In genomic region chr17:36643086-36643685, GRCh38 we compare ENCODE assay signal across 1 cellular context.
TF ChIP-seq lines count a peak whose summit lies in the region.

No MANE protein-coding gene starts in this region.

TF ChIP-seq in H1, 55 proteins besides CTCF, POLR2A, EP300 and RAD21:
- TF ChIP-seq JUND (IDR thresholded peaks at IDR 0.05; ENCODE audit: low read length) (no peak), MAX (IDR thresholded peaks at IDR 0.05) (no peak), CHD7 (IDR thresholded peaks at IDR 0.05; ENCODE audit: insufficient replicate concordance, low read length) (no peak), HDAC6 (IDR thresholded peaks at IDR 0.05; ENCODE audit: low read depth, low read length) (no peak), KDM5A (IDR thresholded peaks at IDR 0.05; ENCODE audit: low read length) (no peak), GTF2F1 (IDR thresholded peaks at IDR 0.05; ENCODE audit: borderline replicate concordance, low read depth, low read length) (no peak), TAF7 (optimal IDR thresholded peaks at IDR 0.05; ENCODE audit: borderline replicate concordance, low read depth, low read length) (no peak), PHF8 (conservative IDR thresholded peaks at IDR 0.05; ENCODE audit: low read depth, low read length) (no peak), HDAC2 (IDR thresholded peaks at IDR 0.05; ENCODE audit: borderline replicate concordance in 1 of 2, low read depth in 2 of 2, low read length in 2 of 2) (no peak), CBX5 (IDR thresholded peaks at IDR 0.05; ENCODE audit: low read depth, low read length) (no peak), TEAD4 (IDR thresholded peaks at IDR 0.05; ENCODE audit: low read depth, low read length) (no peak), BACH1 (IDR thresholded peaks at IDR 0.05; ENCODE audit: low read length) (no peak), POLR2AphosphoS5 (IDR thresholded peaks at IDR 0.05; ENCODE audit: low read depth, low read length) (no peak), CHD2 (IDR thresholded peaks at IDR 0.05; ENCODE audit: low read length) (no peak), TBP (IDR thresholded peaks at IDR 0.05; ENCODE audit: low read depth, low read length) (no peak), NRF1 (IDR thresholded peaks at IDR 0.05; ENCODE audit: low read depth, low read length) (no peak), BCL11A (IDR thresholded peaks at IDR 0.05; ENCODE audit: low read depth in 2 of 2, low read length in 2 of 2) (no peak)
TF ChIP-seq in H1: peak in this region for 0.
